1 cellular context compared by ENCODE assay signal in the genomic region with DNA sequence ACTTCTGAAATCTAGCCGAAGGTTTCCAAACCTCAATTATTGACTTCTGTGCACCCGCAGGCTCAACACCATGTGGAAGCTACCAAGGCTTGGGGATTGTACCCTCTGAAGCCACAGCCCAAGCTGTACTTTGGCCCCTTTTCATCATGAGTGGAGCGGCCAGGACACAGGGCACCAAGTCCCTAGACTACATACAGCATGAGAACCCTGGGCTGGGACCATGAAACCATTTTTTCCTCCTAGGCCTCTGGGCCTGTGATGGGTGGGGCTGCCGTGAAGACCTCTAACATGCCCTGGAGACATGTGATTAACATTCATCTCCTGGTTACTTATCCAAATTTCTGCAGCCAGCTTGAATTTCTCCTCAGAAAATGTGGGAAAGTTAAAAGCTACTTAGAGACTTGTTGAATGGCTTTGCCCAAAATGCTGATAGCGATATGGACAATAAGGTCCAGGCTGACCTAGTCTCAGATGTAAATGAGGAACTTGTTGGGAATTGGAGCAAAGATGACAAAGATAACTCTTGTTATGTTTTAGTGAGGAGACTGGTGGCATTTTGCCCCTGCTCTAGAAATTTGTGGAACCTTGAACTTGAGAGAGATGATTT.
TF ChIP-seq lines count a peak whose summit lies in the region.

No MANE protein-coding gene starts in this region.

TF ChIP-seq in HepG2, 621 proteins besides CTCF, POLR2A, EP300 and RAD21:
- no peak for TF ChIP-seq RBM39 (IDR thresholded peaks at IDR 0.05; ENCODE audit: low read depth, low read length, poor library complexity, severe bottlenecking)
- TF ChIP-seq ZFP36 (IDR thresholded peaks at IDR 0.05; ENCODE audit: borderline replicate concordance, low read depth, low read length, partially characterized antibody) = peak; percentile 66
